Comparison of ENCODE assay signal across 1 cellular context in the genomic region with DNA sequence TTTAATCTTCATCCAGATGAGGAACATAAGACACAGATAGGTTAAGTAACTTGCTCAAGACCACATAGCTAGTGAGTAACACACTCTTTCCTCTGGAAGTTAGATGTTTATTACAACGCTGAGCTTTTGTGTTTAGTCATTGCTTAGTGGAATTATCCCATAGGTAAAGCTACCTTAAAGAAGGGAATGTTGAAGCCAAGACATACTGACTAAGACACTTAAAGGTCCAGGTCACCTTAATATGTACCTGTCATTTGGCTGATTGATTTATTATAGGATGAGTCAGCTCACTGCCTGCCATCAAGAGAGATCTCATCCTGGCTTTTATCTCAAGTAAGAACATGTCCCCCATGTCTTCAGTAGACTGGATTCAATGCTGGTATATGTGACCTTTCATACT.
TF ChIP-seq lines count a peak whose summit lies in the region.

No MANE protein-coding gene starts in this region.

TF ChIP-seq in WTC11, 78 proteins besides CTCF, POLR2A, EP300 and RAD21 (continued from another document):
- no peak for TF ChIP-seq ZMAT4 (CRISPR knock-in tag; IDR thresholded peaks at IDR 0.05)
- TF ChIP-seq FOXK1 (CRISPR knock-in tag; IDR thresholded peaks at IDR 0.05), result no peak
- TF ChIP-seq JAZF1 (CRISPR knock-in tag; IDR thresholded peaks at IDR 0.05), result no peak
- TF ChIP-seq SMAD4 (CRISPR knock-in tag; IDR thresholded peaks at IDR 0.05), result no peak
- TF ChIP-seq, protein P1, sequence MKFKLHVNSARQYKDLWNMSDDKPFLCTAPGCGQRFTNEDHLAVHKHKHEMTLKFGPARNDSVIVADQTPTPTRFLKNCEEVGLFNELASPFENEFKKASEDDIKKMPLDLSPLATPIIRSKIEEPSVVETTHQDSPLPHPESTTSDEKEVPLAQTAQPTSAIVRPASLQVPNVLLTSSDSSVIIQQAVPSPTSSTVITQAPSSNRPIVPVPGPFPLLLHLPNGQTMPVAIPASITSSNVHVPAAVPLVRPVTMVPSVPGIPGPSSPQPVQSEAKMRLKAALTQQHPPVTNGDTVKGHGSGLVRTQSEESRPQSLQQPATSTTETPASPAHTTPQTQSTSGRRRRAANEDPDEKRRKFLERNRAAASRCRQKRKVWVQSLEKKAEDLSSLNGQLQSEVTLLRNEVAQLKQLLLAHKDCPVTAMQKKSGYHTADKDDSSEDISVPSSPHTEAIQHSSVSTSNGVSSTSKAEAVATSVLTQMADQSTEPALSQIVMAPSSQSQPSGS (CRISPR knock-in tag; IDR thresholded peaks at IDR 0.05; ENCODE audit: borderline replicate concordance, low read depth), result no peak
- no peak for TF ChIP-seq ZNF416 (CRISPR knock-in tag; IDR thresholded peaks at IDR 0.05)
- TF ChIP-seq RORB (CRISPR knock-in tag; IDR thresholded peaks at IDR 0.05), result no peak
- no peak for TF ChIP-seq SMAD3 (CRISPR knock-in tag; IDR thresholded peaks at IDR 0.05; ENCODE audit: borderline replicate concordance)
